Comparison of ENCODE assay signal across 8 cellular contexts in genomic region chr11:64305075-64305690, GRCh38. TPM values are rescaled to one million over a fixed set of nuclear protein-coding genes. Genes with fewer than 3 reads are reported as not detected.
A peak's percentile ranks its signal among the peaks of the same experiment; 100 is the strongest.
DNase-seq lines count a peak whose midpoint lies in the region; ATAC-seq, FAIRE-seq and TF ChIP-seq lines count a peak whose summit lies in the region.

Gene ESRRA (plus strand): TSS chr11:64305524. CDS start chr11:64307180, 1,656 bp downstream.

- peak; percentile 59 for ATAC-seq in HG02588 (IDR thresholded peaks at IDR 0.05; ENCODE audit: unreplicated experiment)

- peak within 1 kb of the TSS; percentile 91 for H3K4me3 Mint-ChIP-seq in activated naive CD4-positive, alpha-beta T cell treated with anti-CD3 and anti-CD28 coated beads for 36 hours

- H3K9ac ChIP-seq in SK-N-MC (ENCODE audit: insufficient read length): peak within 1 kb of the TSS; percentile 94

- FAIRE-seq in frontal cortex (lab: Jason Lieb, UNC): no peak

- H3K4me3 ChIP-seq in GM08714 (ENCODE audit: low read length): peak within 1 kb of the TSS; percentile 88
- peak within 1 kb of the TSS; percentile 99 for H3K4me3 ChIP-seq in SK-N-MC
- H3K4me3 ChIP-seq in neutrophil (ENCODE audit: low read depth in 1 of 2, low read length in 1 of 2): peak within 1 kb of the TSS; percentile 77 to 91

- H3K4me1 Mint-ChIP-seq in activated naive CD4-positive, alpha-beta T cell treated with anti-CD3 and anti-CD28 coated beads for 36 hours (ENCODE audit: low read depth): peaks cover 39% of the 10 kb centered on the region

- no peaks in the 10 kb centered on the region for H3K9me3 Mint-ChIP-seq in activated naive CD4-positive, alpha-beta T cell treated with anti-CD3 and anti-CD28 coated beads for 36 hours

- DNase-seq in NCI-H1048 (lab: John Stamatoyannopoulos, UW): peak; percentile 99
- peak; percentile 96 for DNase-seq in SK-N-MC (ENCODE audit: low read depth, low spot score)
- DNase-seq in activated naive CD4-positive, alpha-beta T cell treated with anti-CD3 and anti-CD28 coated beads for 36 hours: peak; percentile 100
- DNase-seq in frontal cortex (ENCODE audit: low spot score in 2 of 2): peak; percentile 100

- peak within 1 kb of the TSS; percentile 96 for H3K27ac ChIP-seq in SK-N-MC
- H3K27ac ChIP-seq in neutrophil: peak within 1 kb of the TSS; percentile 99

- intact Hi-C loops in activated naive CD4-positive, alpha-beta T cell treated with anti-CD3 and anti-CD28 coated beads for 36 hours (cut with micrococcal nuclease): loop anchor here (1.0 to 2.0 kb wide), 13 partner anchors 12 to 474 kb away; partner anchors contain the start of genes CCDC88B, COX8A, DNAJC4 and FKBP2

- CTCF ChIA-PET in activated naive CD4-positive, alpha-beta T cell treated with anti-CD3 and anti-CD28 coated beads for 36 hours (lab: Charles Lee): interaction anchor here (0.6 to 5.2 kb wide), 23 partner anchors 10 to 120 kb away, joined by 3 to 89 read pairs (median 4); partner anchors contain the start of genes BAD, FERMT3, GPR137 and KCNK4

- no peaks in the 10 kb centered on the region for H3K9me3 ChIP-seq in SK-N-MC (ENCODE audit: low read depth, low read length)
- H3K9me3 ChIP-seq in neutrophil: no peaks in the 10 kb centered on the region

- peaks cover 38 to 45% of the 10 kb centered on the region in 2 experiments for H3K4me1 ChIP-seq in neutrophil (ENCODE audit: control insufficient read depth in 1 of 2, insufficient read depth in 1 of 2, low read depth in 1 of 2, low read length in 1 of 2)

- peaks cover 12% of the 10 kb centered on the region for H3K27me3 Mint-ChIP-seq in activated naive CD4-positive, alpha-beta T cell treated with anti-CD3 and anti-CD28 coated beads for 36 hours (ENCODE audit: low read depth)

- TF ChIP-seq CTCF in neutrophil (IDR thresholded peaks at IDR 0.05) (peak; percentile 39), subcutaneous adipose tissue (IDR thresholded peaks at IDR 0.05; ENCODE audit: low read depth) (no peak)

- H3K36me3 Mint-ChIP-seq in activated naive CD4-positive, alpha-beta T cell treated with anti-CD3 and anti-CD28 coated beads for 36 hours (ENCODE audit: low read depth): peaks cover 9% of the 10 kb centered on the region

- peaks cover 26% of the 10 kb centered on the region for H3K27me3 ChIP-seq in neutrophil

- no peaks in the 10 kb centered on the region for H3K36me3 ChIP-seq in SK-N-MC (ENCODE audit: insufficient read depth, low read length)
- H3K36me3 ChIP-seq in neutrophil: peaks cover 13% of the 10 kb centered on the region

- peak within 1 kb of the TSS; percentile 91 for H3K27ac Mint-ChIP-seq in activated naive CD4-positive, alpha-beta T cell treated with anti-CD3 and anti-CD28 coated beads for 36 hours

RNA-seq across cellular contexts. Expression of gene ESRRA, which starts in this region (rescaled TPM):
- total RNA-seq in activated naive CD4-positive, alpha-beta T cell treated with anti-CD3 and anti-CD28 coated beads for 36 hours: 10 to 100 TPM; 18.5 to 21.7 TPM
- total RNA-seq in frontal cortex (12.6 TPM), subcutaneous adipose tissue (10 to 100 TPM; 16.3 to 54.1 (median 35.5) TPM)

Comparison
In these comparisons a context has a peak if more than half of its experiments do, and no peak if none do; other contexts are left out.
1. Peak in every context shown above with its lines: DNase-seq, ATAC-seq, H3K4me3 ChIP-seq and H3K27ac ChIP-seq.